ENCODE assay signal across 1 cellular context in the genomic region with DNA sequence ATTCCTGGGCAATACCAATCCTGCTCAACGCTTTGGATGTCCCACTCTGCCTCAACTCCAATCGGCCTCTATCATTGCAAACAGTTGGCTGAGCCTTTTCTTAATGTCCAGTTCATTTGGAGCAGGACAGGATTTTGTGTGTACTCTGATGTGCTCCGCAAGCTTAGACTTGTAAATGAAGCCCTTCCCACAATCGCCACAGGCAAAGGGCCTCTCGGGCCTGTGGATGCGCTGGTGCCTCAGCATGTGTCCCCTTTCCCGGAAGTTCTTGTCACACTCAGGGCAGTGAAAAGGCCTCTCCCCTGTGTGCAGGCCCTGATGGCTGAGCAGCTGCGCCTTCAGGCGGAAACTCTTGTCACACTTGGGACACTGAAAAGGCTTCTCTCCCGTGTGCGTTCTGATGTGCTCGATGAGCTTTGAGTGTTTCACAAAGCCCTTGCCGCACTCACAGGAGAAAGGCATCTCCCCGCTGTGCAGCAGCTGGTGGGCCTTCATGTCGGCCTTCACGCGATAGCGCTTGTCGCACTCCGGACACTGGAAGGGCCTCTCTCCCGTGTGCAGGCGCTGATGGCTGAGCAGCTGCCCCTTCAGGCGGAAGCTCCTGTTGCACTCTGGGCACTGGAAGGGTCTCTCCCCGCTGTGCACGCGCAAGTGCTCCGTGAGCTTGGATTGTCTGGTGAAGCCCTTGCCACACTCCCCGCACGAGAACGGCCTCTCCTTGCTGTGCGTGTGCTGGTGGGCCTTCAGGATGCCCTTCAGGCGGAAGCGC.
TF ChIP-seq lines count a peak whose summit lies in the region.

No MANE protein-coding gene starts in this region.

TF ChIP-seq in H1, 55 proteins besides CTCF, POLR2A, EP300 and RAD21:
- TF ChIP-seq TAF7 (optimal IDR thresholded peaks at IDR 0.05; ENCODE audit: borderline replicate concordance, low read depth, low read length) (no peak), KDM4A (IDR thresholded peaks at IDR 0.05; ENCODE audit: low read depth, low read length, severe bottlenecking) (no peak), TCF12 (IDR thresholded peaks at IDR 0.05; ENCODE audit: low read depth, low read length) (no peak), RFX5 (IDR thresholded peaks at IDR 0.05; ENCODE audit: borderline replicate concordance, low read depth, low read length) (no peak), MAFK (IDR thresholded peaks at IDR 0.05; ENCODE audit: low read depth, low read length) (no peak), TAF1 (IDR thresholded peaks at IDR 0.05; ENCODE audit: low read depth, low read length) (no peak), BACH1 (IDR thresholded peaks at IDR 0.05; ENCODE audit: low read length) (no peak), GABPA (IDR thresholded peaks at IDR 0.05; ENCODE audit: borderline replicate concordance, insufficient read depth, low read length) (no peak)
- TF ChIP-seq, protein P1, sequence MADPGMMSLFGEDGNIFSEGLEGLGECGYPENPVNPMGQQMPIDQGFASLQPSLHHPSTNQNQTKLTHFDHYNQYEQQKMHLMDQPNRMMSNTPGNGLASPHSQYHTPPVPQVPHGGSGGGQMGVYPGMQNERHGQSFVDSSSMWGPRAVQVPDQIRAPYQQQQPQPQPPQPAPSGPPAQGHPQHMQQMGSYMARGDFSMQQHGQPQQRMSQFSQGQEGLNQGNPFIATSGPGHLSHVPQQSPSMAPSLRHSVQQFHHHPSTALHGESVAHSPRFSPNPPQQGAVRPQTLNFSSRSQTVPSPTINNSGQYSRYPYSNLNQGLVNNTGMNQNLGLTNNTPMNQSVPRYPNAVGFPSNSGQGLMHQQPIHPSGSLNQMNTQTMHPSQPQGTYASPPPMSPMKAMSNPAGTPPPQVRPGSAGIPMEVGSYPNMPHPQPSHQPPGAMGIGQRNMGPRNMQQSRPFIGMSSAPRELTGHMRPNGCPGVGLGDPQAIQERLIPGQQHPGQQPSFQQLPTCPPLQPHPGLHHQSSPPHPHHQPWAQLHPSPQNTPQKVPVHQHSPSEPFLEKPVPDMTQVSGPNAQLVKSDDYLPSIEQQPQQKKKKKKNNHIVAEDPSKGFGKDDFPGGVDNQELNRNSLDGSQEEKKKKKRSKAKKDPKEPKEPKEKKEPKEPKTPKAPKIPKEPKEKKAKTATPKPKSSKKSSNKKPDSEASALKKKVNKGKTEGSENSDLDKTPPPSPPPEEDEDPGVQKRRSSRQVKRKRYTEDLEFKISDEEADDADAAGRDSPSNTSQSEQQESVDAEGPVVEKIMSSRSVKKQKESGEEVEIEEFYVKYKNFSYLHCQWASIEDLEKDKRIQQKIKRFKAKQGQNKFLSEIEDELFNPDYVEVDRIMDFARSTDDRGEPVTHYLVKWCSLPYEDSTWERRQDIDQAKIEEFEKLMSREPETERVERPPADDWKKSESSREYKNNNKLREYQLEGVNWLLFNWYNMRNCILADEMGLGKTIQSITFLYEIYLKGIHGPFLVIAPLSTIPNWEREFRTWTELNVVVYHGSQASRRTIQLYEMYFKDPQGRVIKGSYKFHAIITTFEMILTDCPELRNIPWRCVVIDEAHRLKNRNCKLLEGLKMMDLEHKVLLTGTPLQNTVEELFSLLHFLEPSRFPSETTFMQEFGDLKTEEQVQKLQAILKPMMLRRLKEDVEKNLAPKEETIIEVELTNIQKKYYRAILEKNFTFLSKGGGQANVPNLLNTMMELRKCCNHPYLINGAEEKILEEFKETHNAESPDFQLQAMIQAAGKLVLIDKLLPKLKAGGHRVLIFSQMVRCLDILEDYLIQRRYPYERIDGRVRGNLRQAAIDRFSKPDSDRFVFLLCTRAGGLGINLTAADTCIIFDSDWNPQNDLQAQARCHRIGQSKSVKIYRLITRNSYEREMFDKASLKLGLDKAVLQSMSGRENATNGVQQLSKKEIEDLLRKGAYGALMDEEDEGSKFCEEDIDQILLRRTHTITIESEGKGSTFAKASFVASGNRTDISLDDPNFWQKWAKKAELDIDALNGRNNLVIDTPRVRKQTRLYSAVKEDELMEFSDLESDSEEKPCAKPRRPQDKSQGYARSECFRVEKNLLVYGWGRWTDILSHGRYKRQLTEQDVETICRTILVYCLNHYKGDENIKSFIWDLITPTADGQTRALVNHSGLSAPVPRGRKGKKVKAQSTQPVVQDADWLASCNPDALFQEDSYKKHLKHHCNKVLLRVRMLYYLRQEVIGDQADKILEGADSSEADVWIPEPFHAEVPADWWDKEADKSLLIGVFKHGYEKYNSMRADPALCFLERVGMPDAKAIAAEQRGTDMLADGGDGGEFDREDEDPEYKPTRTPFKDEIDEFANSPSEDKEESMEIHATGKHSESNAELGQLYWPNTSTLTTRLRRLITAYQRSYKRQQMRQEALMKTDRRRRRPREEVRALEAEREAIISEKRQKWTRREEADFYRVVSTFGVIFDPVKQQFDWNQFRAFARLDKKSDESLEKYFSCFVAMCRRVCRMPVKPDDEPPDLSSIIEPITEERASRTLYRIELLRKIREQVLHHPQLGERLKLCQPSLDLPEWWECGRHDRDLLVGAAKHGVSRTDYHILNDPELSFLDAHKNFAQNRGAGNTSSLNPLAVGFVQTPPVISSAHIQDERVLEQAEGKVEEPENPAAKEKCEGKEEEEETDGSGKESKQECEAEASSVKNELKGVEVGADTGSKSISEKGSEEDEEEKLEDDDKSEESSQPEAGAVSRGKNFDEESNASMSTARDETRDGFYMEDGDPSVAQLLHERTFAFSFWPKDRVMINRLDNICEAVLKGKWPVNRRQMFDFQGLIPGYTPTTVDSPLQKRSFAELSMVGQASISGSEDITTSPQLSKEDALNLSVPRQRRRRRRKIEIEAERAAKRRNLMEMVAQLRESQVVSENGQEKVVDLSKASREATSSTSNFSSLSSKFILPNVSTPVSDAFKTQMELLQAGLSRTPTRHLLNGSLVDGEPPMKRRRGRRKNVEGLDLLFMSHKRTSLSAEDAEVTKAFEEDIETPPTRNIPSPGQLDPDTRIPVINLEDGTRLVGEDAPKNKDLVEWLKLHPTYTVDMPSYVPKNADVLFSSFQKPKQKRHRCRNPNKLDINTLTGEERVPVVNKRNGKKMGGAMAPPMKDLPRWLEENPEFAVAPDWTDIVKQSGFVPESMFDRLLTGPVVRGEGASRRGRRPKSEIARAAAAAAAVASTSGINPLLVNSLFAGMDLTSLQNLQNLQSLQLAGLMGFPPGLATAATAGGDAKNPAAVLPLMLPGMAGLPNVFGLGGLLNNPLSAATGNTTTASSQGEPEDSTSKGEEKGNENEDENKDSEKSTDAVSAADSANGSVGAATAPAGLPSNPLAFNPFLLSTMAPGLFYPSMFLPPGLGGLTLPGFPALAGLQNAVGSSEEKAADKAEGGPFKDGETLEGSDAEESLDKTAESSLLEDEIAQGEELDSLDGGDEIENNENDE (IDR thresholded peaks at IDR 0.05; ENCODE audit: insufficient replicate concordance, low read length) = no peak
TF ChIP-seq in H1: peak in this region for 0.
